Comparison of ENCODE assay signal across 8 cellular contexts in the genomic region with DNA sequence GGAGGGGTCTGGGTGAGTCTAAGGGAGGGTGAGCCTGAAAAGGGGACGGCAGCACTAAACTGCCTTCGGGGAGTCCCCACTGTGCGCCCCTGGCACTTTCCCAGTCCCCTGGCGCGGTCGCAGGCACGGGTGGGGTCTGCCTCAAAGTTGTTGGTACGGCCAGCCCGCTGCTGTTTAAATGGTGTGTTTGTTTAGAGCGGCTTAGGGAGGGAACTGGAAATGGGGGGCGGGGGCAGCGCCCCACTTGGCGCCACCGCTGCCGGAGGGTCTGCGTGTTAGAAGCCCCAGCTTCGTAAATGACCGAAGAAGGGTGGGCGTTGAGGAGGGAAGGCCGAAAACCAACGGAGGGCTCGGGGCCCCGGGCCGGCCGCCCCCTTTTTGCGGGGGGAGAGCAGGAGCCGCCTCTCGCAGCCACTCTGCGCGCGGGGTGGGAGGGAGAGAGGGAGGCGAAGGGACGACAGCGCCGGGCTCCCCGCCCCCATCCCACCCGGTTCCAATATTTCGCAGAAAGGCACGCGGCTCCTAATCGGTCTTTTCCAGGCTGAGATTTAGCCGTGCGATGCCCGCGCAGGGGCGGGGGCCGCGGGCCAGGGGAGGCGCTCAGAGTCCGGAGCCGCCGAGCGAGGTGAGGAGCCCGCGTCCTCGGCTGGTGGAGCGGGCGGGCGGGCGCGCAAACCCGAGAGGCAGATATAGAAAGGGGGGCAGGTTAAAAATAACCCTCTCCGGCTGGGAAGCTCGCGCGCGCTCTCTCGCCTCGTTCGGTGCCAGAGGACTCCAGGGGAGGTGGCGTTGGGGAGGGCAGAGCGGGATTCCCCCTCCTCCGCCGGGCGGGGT. TPM values are rescaled to one million over a fixed set of nuclear protein-coding genes. Genes with fewer than 3 reads are reported as not detected.
DNase-seq lines count a peak whose midpoint lies in the region; ATAC-seq and TF ChIP-seq lines count a peak whose summit lies in the region.

No MANE protein-coding gene starts in this region.

- no peak overlapping the region for H3K27ac Mint-ChIP-seq in activated naive CD8-positive, alpha-beta T cell
- H3K27ac Mint-ChIP-seq in glutamatergic neuron (ENCODE audit: unreplicated experiment), result peak overlapping the region; percentile 55

- peak overlapping the region; percentile 66 for H3K4me3 Mint-ChIP-seq in activated naive CD8-positive, alpha-beta T cell
- peak overlapping the region; percentile 72 for H3K4me3 Mint-ChIP-seq in glutamatergic neuron (ENCODE audit: unreplicated experiment)

- no peaks in the 10 kb centered on the region for H3K9me3 Mint-ChIP-seq in activated naive CD8-positive, alpha-beta T cell (ENCODE audit: low read depth)
- peaks cover 15% of the 10 kb centered on the region for H3K9me3 Mint-ChIP-seq in glutamatergic neuron (ENCODE audit: unreplicated experiment)

- no peaks in the 10 kb centered on the region for H3K27me3 Mint-ChIP-seq in activated naive CD8-positive, alpha-beta T cell
- peaks cover 11% of the 10 kb centered on the region for H3K27me3 Mint-ChIP-seq in glutamatergic neuron (ENCODE audit: unreplicated experiment)

- ATAC-seq in GM19395 (IDR thresholded peaks at IDR 0.05; ENCODE audit: unreplicated experiment) (no peak), HG02623 (IDR thresholded peaks at IDR 0.05; ENCODE audit: unreplicated experiment) (no peak)

- no peak for TF ChIP-seq CTCF in glutamatergic neuron (IDR thresholded peaks at IDR 0.05; ENCODE audit: partially characterized antibody, unreplicated experiment)

- H3K36me3 Mint-ChIP-seq in activated naive CD8-positive, alpha-beta T cell, result no peaks in the 10 kb centered on the region
- H3K36me3 Mint-ChIP-seq in glutamatergic neuron (ENCODE audit: unreplicated experiment), result no peaks in the 10 kb centered on the region

- peak; percentile 69 to 88 (median 85) for DNase-seq in NCI-H1417 (lab: John Stamatoyannopoulos, UW)
- DNase-seq in NCI-H1417 treated with DMSO at 0.1 percent for 48 hours (lab: John Stamatoyannopoulos, UW), result no peak
- peak; percentile 47 for DNase-seq in NCI-H524 treated with DMSO at 0.1 percent for 48 hours (lab: John Stamatoyannopoulos, UW)
- DNase-seq in glutamatergic neuron, result peak; percentile 84
- DNase-seq in nucleus accumbens (lab: John Stamatoyannopoulos, UW), result peak in 55 of 56 donors; percentile 37 to 93 (median 84)

- H3K4me1 Mint-ChIP-seq in activated naive CD8-positive, alpha-beta T cell (ENCODE audit: low read depth), result peaks cover 26% of the 10 kb centered on the region
- peaks cover 36% of the 10 kb centered on the region for H3K4me1 Mint-ChIP-seq in glutamatergic neuron (ENCODE audit: low read depth, unreplicated experiment)

RNA-seq across cellular contexts. Expression of a gene that starts 55.0 kb away (rescaled TPM):
- 365 TPM for total RNA-seq in glutamatergic neuron (ENCODE audit: unreplicated experiment)
